ENCODE assay signal across 26 cellular contexts in the genomic region with DNA sequence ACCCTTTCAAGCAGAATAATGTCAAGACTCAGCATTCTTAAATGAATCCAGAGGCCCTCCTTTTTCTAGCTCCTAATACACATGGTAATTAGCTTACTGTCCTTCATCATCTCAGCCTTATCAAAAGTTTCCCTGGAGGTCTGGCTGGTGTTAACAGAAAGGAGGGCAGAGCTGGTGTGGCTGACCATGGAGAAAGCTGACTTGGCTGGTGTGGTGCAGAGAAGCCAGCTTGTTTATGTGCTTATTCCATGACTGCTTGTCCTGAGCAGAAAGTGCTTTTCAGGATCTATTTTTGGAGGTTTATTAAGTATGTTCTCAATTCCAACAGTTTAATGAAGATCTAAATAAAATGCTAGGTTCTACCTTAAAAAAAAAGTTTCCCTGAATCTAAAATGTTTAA. TPM values are rescaled to one million over a fixed set of nuclear protein-coding genes. Genes with fewer than 3 reads are reported as not detected.
"Had no signal": no experiment of that assay in that cellular context is flagged by ENCODE, and none has a peak within 500 bp of the region (broad histone marks: within the 10 kb centered on the region; RNA-seq: fewer than 3 reads in every experiment).

No MANE protein-coding gene starts in this region.

- H3K36me3 ChIP-seq: colonic mucosa, neutrophil, pancreas, sigmoid colon, stomach, thyroid gland, vagina had no signal

- H3K27me3 ChIP-seq: colonic mucosa, pancreas, sigmoid colon, thyroid gland, vagina had no signal

- H3K27me3 Mint-ChIP-seq: progenitor cell of endocrine pancreas had no signal

- H3K4me3 Mint-ChIP-seq: dendritic cell treated with granulocyte-macrophage colony-stimulating factor and Interleukin-4, amounts not matched to agents 40 ng/mL and 50 ng/mL, for 4 days; endodermal cell; naive thymus-derived CD8-positive, alpha-beta T cell; stimulated activated effector memory CD8-positive, alpha-beta T cell treated with anti-CD3 and anti-CD28 coated beads, Interleukin-12 subunit alpha, Interleukin-12 subunit beta, amount 100 ng/mL, for 72 hours had no signal

- H3K4me1 Mint-ChIP-seq: naive thymus-derived CD8-positive, alpha-beta T cell; stimulated activated effector memory CD8-positive, alpha-beta T cell treated with anti-CD3 and anti-CD28 coated beads, Interleukin-12 subunit alpha, Interleukin-12 subunit beta, amount 100 ng/mL, for 72 hours had no signal

- ATAC-seq: esophagus mucosa; foreskin keratinocyte; naive thymus-derived CD8-positive, alpha-beta T cell; pancreas; stimulated activated effector memory CD8-positive, alpha-beta T cell treated with anti-CD3 and anti-CD28 coated beads, Interleukin-12 subunit alpha, Interleukin-12 subunit beta, amount 100 ng/mL, for 72 hours had no signal

- H3K9me3 ChIP-seq: colonic mucosa, neutrophil, pancreas, sigmoid colon, thyroid gland, vagina had no signal

- H3K27ac Mint-ChIP-seq: dendritic cell treated with granulocyte-macrophage colony-stimulating factor and Interleukin-4, amounts not matched to agents 40 ng/mL and 50 ng/mL, for 4 days; endodermal cell; naive thymus-derived CD8-positive, alpha-beta T cell; progenitor cell of endocrine pancreas; stimulated activated effector memory CD8-positive, alpha-beta T cell treated with anti-CD3 and anti-CD28 coated beads, Interleukin-12 subunit alpha, Interleukin-12 subunit beta, amount 100 ng/mL, for 72 hours had no signal

- H3K9me3 Mint-ChIP-seq: dendritic cell treated with granulocyte-macrophage colony-stimulating factor and Interleukin-4, amounts not matched to agents 40 ng/mL and 50 ng/mL, for 4 days; naive thymus-derived CD8-positive, alpha-beta T cell; stimulated activated effector memory CD8-positive, alpha-beta T cell treated with anti-CD3 and anti-CD28 coated beads, Interleukin-12 subunit alpha, Interleukin-12 subunit beta, amount 100 ng/mL, for 72 hours had no signal

- H3K27ac ChIP-seq: colonic mucosa, epithelial cell of prostate, foreskin keratinocyte, neutrophil, pancreas, sigmoid colon, stomach, thyroid gland, vagina had no signal

- H3K4me1 ChIP-seq: colonic mucosa, foreskin keratinocyte, pancreas, sigmoid colon, stomach, thyroid gland, vagina had no signal

- H3K36me3 Mint-ChIP-seq: naive thymus-derived CD8-positive, alpha-beta T cell; stimulated activated effector memory CD8-positive, alpha-beta T cell treated with anti-CD3 and anti-CD28 coated beads, Interleukin-12 subunit alpha, Interleukin-12 subunit beta, amount 100 ng/mL, for 72 hours had no signal

- DNase-seq: colonic mucosa; effector CD8-positive, alpha-beta T cell; endodermal cell; foreskin keratinocyte; glutamatergic neuron; naive thymus-derived CD8-positive, alpha-beta T cell; pancreas; right cardiac atrium; sigmoid colon; stimulated activated CD4-positive, alpha-beta T cell treated with anti-CD3 and anti-CD28 coated beads, Interleukin-2, amount 100 ng/mL, for 24 hours; stimulated activated CD4-positive, alpha-beta T cell treated with anti-CD3 and anti-CD28 coated beads, Interleukin-4, amount 100 ng/mL, for 24 hours; stimulated activated naive CD4-positive, alpha-beta T cell treated with Interleukin-2 at 50 U/mL for 16 hours; stomach; thyroid gland; trophoblast cell had no signal

- H3K4me3 ChIP-seq: colonic mucosa, pancreas, sigmoid colon, stomach, thyroid gland, vagina had no signal

RNA-seq across cellular contexts. Expression of a gene that starts 50.5 kb away (rescaled TPM):
- total RNA-seq: chondrocyte; esophagus mucosa; fibroblast of lung; foreskin keratinocyte; lung microvascular endothelial cell; naive thymus-derived CD8-positive, alpha-beta T cell; omental fat pad; stomach had no signal
- polyA plus RNA-seq: fibroblast of lung; foreskin keratinocyte; naive thymus-derived CD8-positive, alpha-beta T cell; stomach had no signal
